Comparison of ENCODE assay signal across 16 cellular contexts in the genomic region with DNA sequence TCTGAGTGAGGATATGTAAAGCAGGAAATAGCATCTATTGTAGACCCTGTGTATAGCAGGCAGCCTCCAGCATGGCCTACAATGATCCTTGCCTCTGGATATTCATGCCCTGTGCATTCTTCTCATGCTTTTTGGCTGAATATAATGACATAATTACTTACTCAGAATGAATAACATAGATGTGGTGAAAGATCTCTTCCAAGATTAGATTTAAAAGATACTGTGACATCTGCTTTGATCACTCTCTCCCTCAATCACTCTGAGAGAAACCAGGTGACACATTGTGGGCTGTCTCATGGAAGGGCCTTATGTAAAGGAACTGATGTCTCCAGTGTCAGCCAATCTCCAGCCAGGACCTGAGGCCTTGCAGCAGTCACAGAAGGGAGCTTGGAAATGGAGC.
DNase-seq lines count a peak whose midpoint lies in the region; TF ChIP-seq lines count a peak whose summit lies in the region.
"Had no signal": no experiment of that assay in that cellular context is flagged by ENCODE, and none has a peak within 500 bp of the region (broad histone marks: within the 10 kb centered on the region; RNA-seq: fewer than 3 reads in every experiment).

No MANE protein-coding gene starts in this region.

- H3K27ac ChIP-seq in spleen = no peak overlapping the region

- CTCF ChIA-PET in Caco-2 (lab: Charles Lee) = no interaction called here

- no TSS peak for BruUV-seq in Caco-2 (replicated peaks; lab: Mats Ljungman, UMichigan)

- no peak for TF ChIP-seq CTCF in Caco-2 (IDR thresholded peaks at IDR 0.05; ENCODE audit: insufficient read depth in 1 of 2, low read depth in 1 of 2, low read length in 1 of 2, severe bottlenecking in 1 of 2, unreplicated experiment in 1 of 2)
- no peak for TF ChIP-seq CTCF in spleen (IDR thresholded peaks at IDR 0.05 in 8 of 11, conservative IDR thresholded peaks at IDR 0.05 in 3 of 11)

- no peaks in the 10 kb centered on the region for H3K27me3 Mint-ChIP-seq in Caco-2 (ENCODE audit: insufficient read depth, unreplicated experiment)

- H3K4me1 ChIP-seq in Caco-2 (peaks cover 27% of the 10 kb centered on the region), spleen (no peaks in the 10 kb centered on the region)

- H3K27me3 ChIP-seq in Caco-2 (replicated peaks; ENCODE audit: control insufficient read depth, insufficient read depth, low read length) = no peaks in the 10 kb centered on the region
- H3K27me3 ChIP-seq in spleen (replicated peaks in 1 of 7) = no peaks in the 10 kb centered on the region

- H3K36me3 ChIP-seq in Caco-2 (ENCODE audit: control insufficient read depth, insufficient read depth, low read length) (no peaks in the 10 kb centered on the region), spleen (no peaks in the 10 kb centered on the region)

- DNase-seq in Caco-2 (peak; percentile 42 to 65), LHCN-M2 (ENCODE audit: low read depth) (peak; percentile 98), astrocyte of the hippocampus (ENCODE audit: low read depth, low spot score) (peak; percentile 59), kidney tubule cell (ENCODE audit: low spot score) (peak; percentile 97), spleen (no peak), KBM-7 (no peak), NCI-H446 treated with DMSO at 0.1 percent for 48 hours (lab: John Stamatoyannopoulos, UW) (no peak)
- DNase-seq in activated naive CD4-positive, alpha-beta T cell (lab: John Stamatoyannopoulos, UW) = no peak
- DNase-seq: activated CD4-positive, alpha-beta T cell treated with anti-CD3 and anti-CD28 coated beads, Interleukin-2, amount 50 U/mL, for 48 hours; C1 segment of cervical spinal cord; caudate nucleus; Karpas-422; NCI-H2029; stimulated activated naive CD8-positive, alpha-beta T cell treated with anti-CD3 and anti-CD28 coated beads, Interleukin-15, Interleukin-2, amounts not matched to agents 100 U/mL and 50 U/mL, for 24 hours; T-helper 1 cell had no signal

- H3K9me3 ChIP-seq in Caco-2 = no peaks in the 10 kb centered on the region
- H3K9me3 ChIP-seq in spleen = peaks cover 0 to 29% (median 6%) of the 10 kb centered on the region in 8 donors

- H3K9me3 Mint-ChIP-seq in Caco-2 (ENCODE audit: unreplicated experiment) = peaks cover 63% of the 10 kb centered on the region

- H3K4me1 Mint-ChIP-seq in Caco-2 (ENCODE audit: low read depth, unreplicated experiment) = peaks cover 16% of the 10 kb centered on the region

- POLR2A ChIA-PET in Caco-2 (lab: Charles Lee) = no interaction called here

- H3K27ac Mint-ChIP-seq in Caco-2 (ENCODE audit: unreplicated experiment) = peak overlapping the region; percentile 77
- H3K27ac Mint-ChIP-seq: activated T-helper 2 cell treated with anti-CD3 and anti-CD28 coated beads, Interferon-gamma antibody, Interleukin-2, Interleukin-4, amounts not matched to agents 10 μg/mL and 5 μg/mL and 100 μg/mL, durations not matched to agents 14 hours and 24 hours and 36 hours had no signal

- intact Hi-C loops in Caco-2 (cut with micrococcal nuclease; ENCODE audit: unreplicated experiment) = loop anchor here (1.0 to 2.0 kb wide), 4 partner anchors 23 to 67 kb away; no protein-coding TSS in a partner anchor
- intact Hi-C loops in spleen (cut with DNase I; ENCODE audit: low total_unique reads) = no loop called here

- H3K4me3 Mint-ChIP-seq in Caco-2 (ENCODE audit: unreplicated experiment) = no peak overlapping the region

- no peak overlapping the region for H3K4me3 ChIP-seq in Caco-2 (ENCODE audit: low read depth, low read length)
- H3K4me3 ChIP-seq in spleen = no peak overlapping the region

- in situ Hi-C loops in KBM-7 (cut with MboI; ENCODE audit: low pct_unique_long_range_greater_than_20kb, low sequenced_read_pairs) = no loop called here

- no peaks in the 10 kb centered on the region for H3K36me3 Mint-ChIP-seq in Caco-2 (ENCODE audit: insufficient read depth, unreplicated experiment)

- no peak for TF ChIP-seq POLR2A in spleen (IDR thresholded peaks at IDR 0.05)

Comparison
In these comparisons a context has a peak if more than half of its experiments do, and no peak if none do; other contexts are left out.
1. DNase-seq: peak in Caco-2 (2 of 2), LHCN-M2 (single experiment), astrocyte of the hippocampus (single experiment) and kidney tubule cell (single experiment); none in activated naive CD4-positive, alpha-beta T cell (0 of 4), spleen (single experiment), KBM-7 (single experiment) and NCI-H446 treated with DMSO at 0.1 percent for 48 hours (single experiment).